ENCODE assay signal across 22 cellular contexts in the genomic region with DNA sequence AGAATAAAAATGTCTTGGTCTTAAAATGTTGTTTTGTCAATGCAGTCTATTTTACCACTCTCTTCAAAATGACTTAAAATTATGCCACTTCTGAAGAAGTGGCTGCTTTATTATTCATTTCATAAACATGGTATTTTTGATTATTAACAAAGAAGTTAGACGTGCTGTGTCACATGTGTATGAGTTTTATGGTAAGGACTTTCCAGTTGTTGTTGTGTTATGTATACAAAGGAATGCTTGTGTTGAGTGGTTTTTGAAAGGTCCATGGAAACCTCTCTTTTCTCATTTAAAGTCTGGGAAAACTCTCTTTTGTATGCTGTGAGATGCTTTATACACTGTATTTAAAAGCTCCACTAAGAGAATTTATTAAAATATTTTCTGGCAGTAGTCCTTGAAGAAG.
"Had no signal": no experiment of that assay in that cellular context is flagged by ENCODE, and none has a peak within 500 bp of the region (broad histone marks: within the 10 kb centered on the region; RNA-seq: fewer than 3 reads in every experiment).

No MANE protein-coding gene starts in this region.

- DNase-seq: colonic mucosa; cortex of kidney; dermis blood vessel endothelial cell; dorsolateral prefrontal cortex; effector CD4-positive, alpha-beta T cell; effector CD8-positive, alpha-beta T cell; effector memory CD4-positive, alpha-beta T cell; effector memory CD8-positive, alpha-beta T cell; endodermal cell; erythroblast; esophagus squamous epithelium; foreskin fibroblast; foreskin keratinocyte; gastrocnemius medialis; glutamatergic neuron; head of caudate nucleus; heart left ventricle; heart right ventricle had no signal

- H3K27me3 ChIP-seq: colonic mucosa, dorsolateral prefrontal cortex, esophagus muscularis mucosa, esophagus squamous epithelium, foreskin keratinocyte, gastrocnemius medialis, gastroesophageal sphincter, heart left ventricle, heart right ventricle had no signal

- H3K9me3 ChIP-seq: colonic mucosa, esophagus muscularis mucosa, esophagus squamous epithelium, gastrocnemius medialis, gastroesophageal sphincter, heart left ventricle, heart right ventricle had no signal

- H3K36me3 ChIP-seq: colonic mucosa, gastrocnemius medialis had no signal

- H3K4me3 ChIP-seq: colonic mucosa, coronary artery, dorsolateral prefrontal cortex, esophagus muscularis mucosa, esophagus squamous epithelium, gastrocnemius medialis, gastroesophageal sphincter, heart left ventricle, heart right ventricle had no signal

- H3K4me1 ChIP-seq: colonic mucosa, esophagus squamous epithelium, foreskin keratinocyte, gastroesophageal sphincter had no signal

- H3K27ac ChIP-seq: colonic mucosa, coronary artery, epithelial cell of prostate, esophagus muscularis mucosa, esophagus squamous epithelium, foreskin keratinocyte, gastrocnemius medialis, gastroesophageal sphincter, heart left ventricle, heart right ventricle had no signal
